In the genomic region with DNA sequence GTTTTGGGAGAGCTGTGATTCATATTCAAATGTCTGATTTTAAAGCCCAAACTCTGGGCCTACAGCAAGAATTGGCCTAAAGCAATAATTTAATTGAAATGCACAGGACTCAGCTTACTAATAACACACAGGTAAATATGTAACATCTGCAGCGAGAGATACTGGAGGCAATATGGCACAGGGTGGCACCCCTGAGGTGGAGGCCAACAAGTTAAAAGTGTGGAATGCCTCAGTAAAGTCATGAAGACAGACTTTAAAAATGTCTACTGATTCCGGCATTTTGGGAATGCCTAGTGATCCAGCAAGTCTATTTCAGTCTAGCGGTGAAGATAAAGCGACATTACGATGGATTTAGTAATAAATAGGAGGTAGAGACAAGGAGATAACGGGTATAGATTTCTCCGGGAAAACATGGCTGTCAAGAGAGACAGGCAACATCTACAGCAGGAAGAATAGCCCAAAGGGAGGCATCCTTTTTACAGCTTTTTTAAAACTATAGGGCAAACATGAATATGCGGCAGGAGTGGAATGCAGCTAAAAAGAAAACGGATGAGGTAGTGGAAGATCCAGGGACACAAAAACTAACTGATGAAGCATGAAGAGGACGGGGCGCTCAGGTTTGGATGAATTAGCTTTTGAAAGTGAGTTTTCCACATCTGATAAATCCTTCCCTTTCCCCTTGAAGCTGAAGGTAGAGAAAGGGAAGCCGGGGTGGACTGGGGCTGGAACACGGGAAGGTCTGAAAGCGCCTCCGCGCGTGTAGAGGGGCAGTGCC, we compare ENCODE assay signal across 8 cellular contexts. TPM values are rescaled to one million over a fixed set of nuclear protein-coding genes. Genes with fewer than 3 reads are reported as not detected.
DNase-seq lines count a peak whose midpoint lies in the region; TF ChIP-seq lines count a peak whose summit lies in the region.

No MANE protein-coding gene starts in this region.

- H3K4me2 ChIP-seq in PC-9, result peak overlapping the region; percentile 80

- no peaks in the 10 kb centered on the region for H4K20me1 ChIP-seq in PC-9 (ENCODE audit: insufficient read depth)

- no peak for TF ChIP-seq EP300 in esophagus muscularis mucosa (IDR thresholded peaks at IDR 0.05)

- peak overlapping the region; percentile 88 for H3K4me3 ChIP-seq in GM06990 (replicated peaks; ENCODE audit: low read depth, low read length)
- H3K4me3 ChIP-seq in PC-9, result peak overlapping the region; percentile 98
- H3K4me3 ChIP-seq in esophagus muscularis mucosa, result peak overlapping the region; percentile 79 to 98 (median 94)
- peak overlapping the region; percentile 62 to 86 for H3K4me3 ChIP-seq in prostate gland

- TF ChIP-seq CTCF in GM06990 (IDR thresholded peaks at IDR 0.05; ENCODE audit: insufficient read depth, low read length, poor library complexity, severe bottlenecking) (no peak), PC-9 (conservative IDR thresholded peaks at IDR 0.05) (no peak), esophagus muscularis mucosa (IDR thresholded peaks at IDR 0.05) (no peak), prostate gland (IDR thresholded peaks at IDR 0.05) (no peak)

- POLR2A ChIA-PET in PC-9 (lab: Charles Lee; ENCODE audit: unreplicated experiment), result no interaction called here

- no peak for TF ChIP-seq POLR2A in esophagus muscularis mucosa (IDR thresholded peaks at IDR 0.05; ENCODE audit: low read depth)
- no peak for TF ChIP-seq POLR2A in prostate gland (IDR thresholded peaks at IDR 0.05)

- peak overlapping the region; percentile 97 for H2AFZ ChIP-seq in PC-9

- H3K79me2 ChIP-seq in PC-9 (ENCODE audit: low read depth), result peaks cover 72% of the 10 kb centered on the region

- peak overlapping the region; percentile 97 for H3K27ac ChIP-seq in PC-9
- H3K27ac ChIP-seq in esophagus muscularis mucosa (replicated peaks in 1 of 4), result peak overlapping the region; percentile 92 to 98 (median 94)
- peak overlapping the region; percentile 84 to 94 for H3K27ac ChIP-seq in prostate gland

- H3K36me3 ChIP-seq in GM06990 (ENCODE audit: control insufficient read depth, insufficient read depth, low read length) (no peaks in the 10 kb centered on the region), PC-9 (ENCODE audit: low read depth) (no peaks in the 10 kb centered on the region; the same call in 1 of the 2 replicates), esophagus muscularis mucosa (no peaks in the 10 kb centered on the region), prostate gland (no peaks in the 10 kb centered on the region)

- peaks cover 17% of the 10 kb centered on the region for H3F3A ChIP-seq in PC-9 (ENCODE audit: insufficient read depth, low read depth)

- peaks cover 26% of the 10 kb centered on the region for H3K4me1 ChIP-seq in PC-9 (replicated peaks; ENCODE audit: insufficient read depth)
- peaks cover 14 to 26% (median 21%) of the 10 kb centered on the region in 4 donors for H3K4me1 ChIP-seq in esophagus muscularis mucosa
- no peaks in the 10 kb centered on the region for H3K4me1 ChIP-seq in prostate gland (replicated peaks)

- 36% methylated on average over 17 of the region's 17 CpGs for WGBS in esophagus muscularis mucosa
- WGBS in prostate gland, result 27% methylated on average over 17 of the region's 17 CpGs

- CTCF ChIA-PET in PC-9 (lab: Charles Lee), result no interaction called here

- intact Hi-C loops in PC-9 (cut with micrococcal nuclease; ENCODE audit: unreplicated experiment), result loop anchor here (2.0 to 10.0 kb wide), 4 partner anchors 74 to 630 kb away; partner anchors contain the start of genes APMAP, GINS1 and ZNF337
- intact Hi-C loops in esophagus muscularis mucosa (cut with DNase I), result loop anchor here (2.0 to 10.0 kb wide), 3 partner anchors 35 to 78 kb away; partner anchors contain the start of genes NINL and ZNF337
- intact Hi-C loops in prostate gland (cut with DNase I), result loop anchor here (2.0 to 10.0 kb wide), 3 partner anchors 74 to 628 kb away; partner anchors contain the start of genes APMAP and ZNF337

- H3K9me3 ChIP-seq in PC-9 (ENCODE audit: insufficient read depth, low read depth), result no peaks in the 10 kb centered on the region
- H3K9me3 ChIP-seq in esophagus muscularis mucosa, result no peaks in the 10 kb centered on the region
- H3K9me3 ChIP-seq in prostate gland, result no peaks in the 10 kb centered on the region

- DNase-seq in GM06990 (ENCODE audit: extremely low read depth, insufficient read length), result no peak
- DNase-seq in PC-9, result no peak
- no peak for DNase-seq in esophagus muscularis mucosa (ENCODE audit: extremely low spot score)
- no peak for DNase-seq in prostate gland (ENCODE audit: low spot score)
- DNase-seq in stimulated activated CD4-positive, alpha-beta T cell treated with anti-CD3 and anti-CD28 coated beads, Interleukin-2, amount 100 ng/mL, for 48 hours, result no peak
- DNase-seq in midbrain (lab: John Stamatoyannopoulos, UW), result no peak
- no peak for DNase-seq in NCI-H146 treated with DMSO at 0.1 percent for 48 hours (lab: John Stamatoyannopoulos, UW; ENCODE audit: unreplicated experiment)
- no peak for DNase-seq in hippocampal formation (lab: John Stamatoyannopoulos, UW)

- BruUV-seq in PC-9 (replicated peaks; lab: Mats Ljungman, UMichigan), result TSS peak; percentile 31

- no peaks in the 10 kb centered on the region for H3K9me2 ChIP-seq in PC-9 (ENCODE audit: insufficient read depth)

- H3K27me3 ChIP-seq in GM06990 (replicated peaks; ENCODE audit: control insufficient read depth, insufficient read depth, low read length), result no peaks in the 10 kb centered on the region
- no peaks in the 10 kb centered on the region for H3K27me3 ChIP-seq in PC-9 (ENCODE audit: insufficient read depth, low read depth)
- peaks cover 0 to 7% (median 0%) of the 10 kb centered on the region in 4 donors for H3K27me3 ChIP-seq in esophagus muscularis mucosa
- no peaks in the 10 kb centered on the region for H3K27me3 ChIP-seq in prostate gland (replicated peaks; ENCODE audit: insufficient read depth)

RNA-seq across cellular contexts. Expression of gene NANP, which starts 1.2 kb away (rescaled TPM):
- total RNA-seq in PC-9 (2021), result 5.6 and 7.5 TPM in 2 replicates
- total RNA-seq in esophagus muscularis mucosa, result 1 to 10 TPM; 2.1 to 6.0 (median 4.4) TPM
- 1 to 10 TPM; 4.0 to 5.3 TPM for total RNA-seq in prostate gland

RNA-seq across cellular contexts. Expression of gene NINL, which starts 37.3 kb away (rescaled TPM):
- 19.6 and 39.9 TPM in 2 replicates for total RNA-seq in PC-9 (2021)
- 1 to 10 TPM; 3.0 to 5.8 (median 3.7) TPM for total RNA-seq in esophagus muscularis mucosa
- total RNA-seq in prostate gland, result 10 to 100 TPM; 16.3 to 31.1 TPM
